Comparison of ENCODE assay signal across 26 cellular contexts in genomic region chr3:186663351-186664118, GRCh38. TPM values are rescaled to one million over a fixed set of nuclear protein-coding genes. Genes with fewer than 3 reads are reported as not detected.
DNase-seq lines count a peak whose midpoint lies in the region; ATAC-seq and TF ChIP-seq lines count a peak whose summit lies in the region.
"Had no signal": no experiment of that assay in that cellular context is flagged by ENCODE, and none has a peak within 500 bp of the region (broad histone marks: within the 10 kb centered on the region; RNA-seq: fewer than 3 reads in every experiment).

No MANE protein-coding gene starts in this region.

- no peak overlapping the region for H2BK12ac ChIP-seq in neuronal stem cell (ENCODE audit: low read length)

- H3K4me1 ChIP-seq in GM23338 (ENCODE audit: insufficient read depth) (peaks cover 42% of the 10 kb centered on the region), NT2/D1 (ENCODE audit: insufficient read depth, insufficient read length) (no peaks in the 10 kb centered on the region), iPS DF 6.9 (ENCODE audit: control insufficient read depth, insufficient read depth, low read length) (peaks cover 6% of the 10 kb centered on the region; the same call in 1 of the 2 replicates), neuronal stem cell (ENCODE audit: control insufficient read depth in 2 of 2, insufficient read depth in 1 of 2, low read depth in 1 of 2, low read length in 2 of 2) (peaks cover 5 to 11% of the 10 kb centered on the region in 2 donors)
- H3K4me1 ChIP-seq: A549; BLaER1 treated with 17β-estradiol and CSF1 and Interleukin-3, amounts not matched to agents 10 nM and 100 nM; SJCRH30 had no signal

- peaks cover 10% of the 10 kb centered on the region for H3K9me2 ChIP-seq in GM23338 (ENCODE audit: insufficient read depth)

- peak; percentile 70 for ATAC-seq in GM23338
- ATAC-seq: A549, HCT116, PC-3 had no signal

- DNase-seq in GM23338 (ENCODE audit: low spot score) (peak; percentile 27), NT2/D1 (ENCODE audit: low read depth, low spot score) (peak; percentile 40), iPS DF 6.9 (ENCODE audit: low read depth, low spot score) (no peak), neuronal stem cell (ENCODE audit: low spot score) (no peak), islet precursor cell (no peak), pons (ENCODE audit: low spot score) (no peak), A172 (ENCODE audit: low spot score) (no peak)
- no peak for DNase-seq in stimulated activated CD4-positive, alpha-beta T cell treated with anti-CD3 and anti-CD28 coated beads, Interleukin-4, amount 100 ng/mL, for 24 hours
- DNase-seq: AML-193; CD4-positive, alpha-beta T cell; DMS53; GOT3; Kasumi-1; NCI-H1105; NCI-H1436 treated with DMSO at 0.1 percent for 48 hours; NCI-H187 treated with DMSO at 0.1 percent for 48 hours; NCI-H2171 treated with DMSO at 0.1 percent for 48 hours; NCI-H345; NCI-H510A treated with DMSO at 0.1 percent for 48 hours; PC-3; SJCRH30 had no signal

- no peak overlapping the region for H3K23ac ChIP-seq in neuronal stem cell (ENCODE audit: low read depth, low read length, poor library complexity)

- no peaks in the 10 kb centered on the region for H3K79me1 ChIP-seq in neuronal stem cell (ENCODE audit: low read depth, low read length)

- H3K4me3 Mint-ChIP-seq in GM23338, result peak overlapping the region; percentile 2; the same call in 1 of the 3 replicates
- H3K4me3 Mint-ChIP-seq: CD4-positive, alpha-beta T cell had no signal

- H3K36me3 Mint-ChIP-seq in GM23338 (ENCODE audit: low read depth), result peaks cover 18% of the 10 kb centered on the region

- H3K4me3 ChIP-seq in GM23338 (no peak overlapping the region), NT2/D1 (ENCODE audit: insufficient read length, low read depth) (no peak overlapping the region), iPS DF 6.9 (ENCODE audit: low read length) (no peak overlapping the region), neuronal stem cell (ENCODE audit: low read length in 2 of 2) (no peak overlapping the region)
- H3K4me3 ChIP-seq: A549; BLaER1 treated with 17β-estradiol and CSF1 and Interleukin-3, amounts not matched to agents 10 nM and 100 nM; SJCRH30 had no signal

- H3K4ac ChIP-seq in neuronal stem cell (ENCODE audit: low read length), result no peak overlapping the region

- TF ChIP-seq CTCF in GM23338 (conservative IDR thresholded peaks at IDR 0.05; ENCODE audit: low read depth in 2 of 2), result no peak

- no peaks in the 10 kb centered on the region; the same call in 1 of the 2 replicates for H3K9me3 ChIP-seq in NT2/D1 (ENCODE audit: insufficient read depth, low read length)
- no peaks in the 10 kb centered on the region for H3K9me3 ChIP-seq in iPS DF 6.9 (ENCODE audit: control insufficient read depth, insufficient read depth, low read length)
- no peaks in the 10 kb centered on the region for H3K9me3 ChIP-seq in neuronal stem cell (replicated peaks in 1 of 2; ENCODE audit: control insufficient read depth in 2 of 2, insufficient read depth in 1 of 2, low read depth in 1 of 2, low read length in 2 of 2)
- H3K9me3 ChIP-seq: A549; BLaER1 treated with 17β-estradiol and CSF1 and Interleukin-3, amounts not matched to agents 10 nM and 100 nM; SJCRH30 had no signal

- H3K27me3 ChIP-seq in GM23338 (ENCODE audit: insufficient read depth), result no peaks in the 10 kb centered on the region
- H3K27me3 ChIP-seq in NT2/D1 (ENCODE audit: insufficient read depth, insufficient read length), result no peaks in the 10 kb centered on the region
- H3K27me3 ChIP-seq in iPS DF 6.9 (ENCODE audit: control insufficient read depth, insufficient read depth, low read length), result no peaks in the 10 kb centered on the region
- H3K27me3 ChIP-seq in neuronal stem cell (ENCODE audit: control insufficient read depth in 3 of 3, insufficient read depth in 3 of 3, low read depth in 1 of 3, low read length in 3 of 3), result peaks cover 0 to 2% (median 0%) of the 10 kb centered on the region in 3 experiments
- H3K27me3 ChIP-seq: BLaER1 treated with 17β-estradiol and CSF1 and Interleukin-3, amounts not matched to agents 10 nM and 100 nM; SJCRH30 had no signal

- H3K27me3 Mint-ChIP-seq in GM23338 (ENCODE audit: insufficient read depth, low read depth, poor library complexity), result peaks cover 7% of the 10 kb centered on the region

- peaks cover 43% of the 10 kb centered on the region for H3K4me1 Mint-ChIP-seq in GM23338

- H3F3A ChIP-seq in GM23338 (replicated peaks; ENCODE audit: low read depth), result no peaks in the 10 kb centered on the region

- no peak overlapping the region for H3K18ac ChIP-seq in neuronal stem cell (ENCODE audit: low read length)

- H3K4me2 ChIP-seq in GM23338, result peak overlapping the region; percentile 35
- H3K4me2 ChIP-seq in neuronal stem cell (ENCODE audit: insufficient read depth, low read length, poor library complexity, severe bottlenecking), result peak overlapping the region; percentile 14
- H3K4me2 ChIP-seq: A549; BLaER1 treated with 17β-estradiol and CSF1 and Interleukin-3, amounts not matched to agents 10 nM and 100 nM had no signal

- no peak overlapping the region for H2BK5ac ChIP-seq in neuronal stem cell (ENCODE audit: low read length)

- H3K14ac ChIP-seq in neuronal stem cell (ENCODE audit: low read length), result no peak overlapping the region

- no peak overlapping the region for H3K9ac ChIP-seq in NT2/D1 (ENCODE audit: insufficient read length, low read depth)
- no peak overlapping the region for H3K9ac ChIP-seq in neuronal stem cell (ENCODE audit: low read depth, low read length, poor library complexity)
- H3K9ac ChIP-seq: BLaER1 treated with 17β-estradiol and CSF1 and Interleukin-3, amounts not matched to agents 10 nM and 100 nM had no signal

- no peak overlapping the region for H4K91ac ChIP-seq in neuronal stem cell (ENCODE audit: low read depth, low read length, poor library complexity)

- no peak overlapping the region for H2BK15ac ChIP-seq in neuronal stem cell (ENCODE audit: low read length)

- H2AFZ ChIP-seq in GM23338 (no peak overlapping the region), neuronal stem cell (ENCODE audit: low read length) (no peak overlapping the region)

- H3K27ac Mint-ChIP-seq in GM23338, result peak overlapping the region; percentile 77
- H3K27ac Mint-ChIP-seq: CD4-positive, alpha-beta T cell had no signal

- no peak overlapping the region for H2BK120ac ChIP-seq in neuronal stem cell (ENCODE audit: low read depth, low read length)

- H3K36me3 ChIP-seq in GM23338 (ENCODE audit: insufficient read depth) (no peaks in the 10 kb centered on the region), NT2/D1 (ENCODE audit: insufficient read depth, insufficient read length, low read length) (no peaks in the 10 kb centered on the region), iPS DF 6.9 (ENCODE audit: control insufficient read depth, insufficient read depth, low read length) (no peaks in the 10 kb centered on the region), neuronal stem cell (replicated peaks in 1 of 2; ENCODE audit: control insufficient read depth in 2 of 2, insufficient read depth in 2 of 2, low read length in 2 of 2) (no peaks in the 10 kb centered on the region)
- H3K36me3 ChIP-seq: BLaER1 treated with 17β-estradiol and CSF1 and Interleukin-3, amounts not matched to agents 10 nM and 100 nM; SJCRH30 had no signal

- H4K20me1 ChIP-seq in GM23338 (replicated peaks; ENCODE audit: insufficient read depth), result no peaks in the 10 kb centered on the region
- H4K20me1 ChIP-seq: BLaER1 treated with 17β-estradiol and CSF1 and Interleukin-3, amounts not matched to agents 10 nM and 100 nM had no signal

- H2AK5ac ChIP-seq in neuronal stem cell (ENCODE audit: low read depth, low read length), result no peak overlapping the region

- H3K27ac ChIP-seq in GM23338 (ENCODE audit: low read depth) (peak overlapping the region; percentile 93), iPS DF 6.9 (ENCODE audit: low read length) (peak overlapping the region; percentile 76), neuronal stem cell (replicated peaks; ENCODE audit: low read length) (no peak overlapping the region)
- H3K27ac ChIP-seq: A549; BLaER1 treated with 17β-estradiol and CSF1 and Interleukin-3, amounts not matched to agents 10 nM and 100 nM; SJCRH30 had no signal

- H4K8ac ChIP-seq in neuronal stem cell (ENCODE audit: low read depth, low read length), result no peak overlapping the region

- no CpG with 5 or more reads among the region's 8 CpGs for WGBS in iPS DF 6.9 (ENCODE audit: insufficient coverage, insufficient read length)
- WGBS in neuronal stem cell (ENCODE audit: extremely low coverage in 2 of 2, insufficient read length in 2 of 2, insufficient replicate concordance in 1 of 2), 2 donors, result no CpG with 5 or more reads among the region's 8 CpGs

- peaks cover 16% of the 10 kb centered on the region for H3K9me3 Mint-ChIP-seq in GM23338
- H3K9me3 Mint-ChIP-seq: CD4-positive, alpha-beta T cell had no signal

- no peaks in the 10 kb centered on the region for H3K79me2 ChIP-seq in GM23338 (replicated peaks; ENCODE audit: insufficient read depth)

TF ChIP-seq in GM23338, 12 proteins besides CTCF, POLR2A, EP300 and RAD21 (continues in another document):
- no peak for TF ChIP-seq EZH2phosphoT487 (IDR thresholded peaks at IDR 0.05; ENCODE audit: unreplicated experiment)

RNA-seq across cellular contexts. Expression of gene HRG, which starts 2.3 kb away (rescaled TPM):
- not detected in 2 replicates for total RNA-seq in GM23338 (2014; rRNA removed; shearing (Covaris generic))
- polyA plus RNA-seq in GM23338 (2016; fragmentation: Nextera tagmentation; extraction: Ambion mirVana), result not detected in 2 replicates
- polyA plus RNA-seq in neuronal stem cell (2013, experiment 1 of 2), result not detected
- not detected for polyA plus RNA-seq in neuronal stem cell (2013, experiment 2 of 2)
- not detected in 2 replicates for total RNA-seq in A172 (2014; rRNA removed; shearing (Covaris generic))
- total RNA-seq: CD4-positive, alpha-beta T cell; Daoy; M059J; PC-3; SJCRH30 had no signal
- polyA plus RNA-seq: A549 had no signal

RNA-seq across cellular contexts. Expression of gene FETUB, which starts 23.3 kb away (rescaled TPM):
- total RNA-seq in GM23338 (2014; rRNA removed; shearing (Covaris generic)), result not detected in 2 replicates
- 0.26 TPM in 1 of 2 replicates, not detected in the other for polyA plus RNA-seq in GM23338 (2016; fragmentation: Nextera tagmentation; extraction: Ambion mirVana)
- not detected for polyA plus RNA-seq in neuronal stem cell (2013, experiment 1 of 2)
- not detected for polyA plus RNA-seq in neuronal stem cell (2013, experiment 2 of 2)
- total RNA-seq in A172 (2014; rRNA removed; shearing (Covaris generic)), result 0.45 TPM in 1 of 2 replicates, not detected in the other
- total RNA-seq: CD4-positive, alpha-beta T cell; Daoy; M059J; PC-3; SJCRH30 had no signal

RNA-seq across cellular contexts. Expression of gene AHSG, which starts 50.7 kb away (rescaled TPM):
- 0.10 TPM in 1 of 2 replicates, not detected in the other for total RNA-seq in GM23338 (2014; rRNA removed; shearing (Covaris generic))
- polyA plus RNA-seq in GM23338 (2016; fragmentation: Nextera tagmentation; extraction: Ambion mirVana), result 0.18 and 0.21 TPM in 2 replicates
- polyA plus RNA-seq in neuronal stem cell (2013, experiment 1 of 2), result 0.13 TPM
- polyA plus RNA-seq in neuronal stem cell (2013, experiment 2 of 2), result 0.10 TPM
- not detected in 2 replicates for total RNA-seq in A172 (2014; rRNA removed; shearing (Covaris generic))
- total RNA-seq: CD4-positive, alpha-beta T cell; Daoy; M059J; PC-3; SJCRH30 had no signal

RNA-seq across cellular contexts. Expression of gene KNG1, which starts 53.6 kb away (rescaled TPM):
- total RNA-seq in GM23338 (2014; rRNA removed; shearing (Covaris generic)), result 0.49 TPM in 1 of 2 replicates, not detected in the other
- polyA plus RNA-seq in GM23338 (2016; fragmentation: Nextera tagmentation; extraction: Ambion mirVana), result 0.09 TPM in 1 of 2 replicates, not detected in the other
- polyA plus RNA-seq in neuronal stem cell (2013, experiment 1 of 2), result not detected
- polyA plus RNA-seq in neuronal stem cell (2013, experiment 2 of 2), result not detected
- not detected in 2 replicates for total RNA-seq in A172 (2014; rRNA removed; shearing (Covaris generic))
- total RNA-seq: CD4-positive, alpha-beta T cell; Daoy; M059J; PC-3; SJCRH30 had no signal

Comparison
In these comparisons a context has a peak if more than half of its experiments do, and no peak if none do; other contexts are left out.
1. DNase-seq: peak in GM23338 (single experiment) and NT2/D1 (single experiment); none in iPS DF 6.9 (single experiment), neuronal stem cell (single experiment), stimulated activated CD4-positive, alpha-beta T cell treated with anti-CD3 and anti-CD28 coated beads, Interleukin-4, amount 100 ng/mL, for 24 hours (single experiment), islet precursor cell (single experiment), pons (single experiment) and A172 (single experiment).